ENCODE assay signal across 16 cellular contexts in the genomic region with DNA sequence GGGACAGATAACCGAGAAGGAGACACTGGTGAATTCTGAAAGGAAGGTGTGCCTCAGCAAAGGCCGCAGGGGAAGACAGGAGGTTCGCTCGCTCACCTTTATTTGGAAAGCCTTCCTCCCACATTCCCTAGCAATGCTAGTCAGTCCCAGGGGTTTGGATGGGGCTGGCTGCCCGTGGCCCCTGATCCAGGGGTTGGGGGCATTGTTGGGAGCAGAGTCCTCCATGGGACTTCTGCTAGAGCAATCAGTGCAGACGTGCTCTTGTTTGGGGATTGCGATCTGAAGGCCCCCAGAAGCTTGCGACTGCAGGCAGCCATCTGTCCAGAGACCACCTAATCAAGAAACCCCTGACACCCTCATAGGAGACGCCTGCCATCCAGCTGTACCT. TPM values are rescaled to one million over a fixed set of nuclear protein-coding genes. Genes with fewer than 3 reads are reported as not detected.
DNase-seq lines count a peak whose midpoint lies in the region; ATAC-seq, FAIRE-seq and TF ChIP-seq lines count a peak whose summit lies in the region.
"Had no signal": no experiment of that assay in that cellular context is flagged by ENCODE, and none has a peak within 500 bp of the region (broad histone marks: within the 10 kb centered on the region; RNA-seq: fewer than 3 reads in every experiment).

No MANE protein-coding gene starts in this region.

- H3K56ac ChIP-seq in IMR-90 (ENCODE audit: extremely low read depth, insufficient read depth, low read length) = no peak overlapping the region

- DNase-seq in IMR-90 (no peak), NCI-H2227 (lab: John Stamatoyannopoulos, UW; ENCODE audit: unreplicated experiment) (no peak), NCI-H82 treated with DMSO at 0.1 percent for 48 hours (lab: John Stamatoyannopoulos, UW; ENCODE audit: unreplicated experiment) (no peak), GM12892 (ENCODE audit: insufficient read length) (no peak)
- DNase-seq: activated T-cell treated with anti-CD3 and anti-CD28 coated beads for 4 hours; DMS 273 treated with DMSO at 0.1 percent for 48 hours; effector CD4-positive, alpha-beta T cell; Karpas-422; NCI-H524 treated with DMSO at 0.1 percent for 48 hours; stimulated activated naive CD4-positive, alpha-beta T cell had no signal

- H3K4me1 ChIP-seq in IMR-90 (ENCODE audit: control insufficient read depth, insufficient read depth, low read length) = peaks cover 6% of the 10 kb centered on the region; the same call in 1 of the 2 replicates
- H3K4me1 ChIP-seq in endocrine pancreas (ENCODE audit: control insufficient read depth, insufficient read depth, low read length) = no peaks in the 10 kb centered on the region
- peaks cover 10% of the 10 kb centered on the region for H3K4me1 ChIP-seq in parathyroid adenoma
- H3K4me1 ChIP-seq: prostate gland had no signal

- dilution Hi-C loops in IMR-90 (cut with HindIII; ENCODE audit: low sequenced_read_pairs, unreplicated experiment) = no loop called here

- no peak overlapping the region for H2BK20ac ChIP-seq in IMR-90 (ENCODE audit: low read depth, low read length)

- peak overlapping the region; percentile 47 for H2AK9ac ChIP-seq in IMR-90 (replicated peaks; ENCODE audit: low read depth, low read length, poor library complexity)

- in situ Hi-C loops in IMR-90 (cut with MboI; ENCODE audit: low sequenced_read_pairs) = no loop called here

- H3K9me1 ChIP-seq in IMR-90 (ENCODE audit: insufficient read depth, low read length) = peaks cover 4% of the 10 kb centered on the region; the same call in 1 of the 2 replicates

- TF ChIP-seq CTCF in IMR-90 (conservative IDR thresholded peaks at IDR 0.05; ENCODE audit: low read depth, low read length) = no peak
- no peak for TF ChIP-seq CTCF in parathyroid adenoma (IDR thresholded peaks at IDR 0.05)

- no peak for FAIRE-seq in GM12892 (lab: Jason Lieb, UNC)

- ATAC-seq in GM19035 (IDR thresholded peaks at IDR 0.05; ENCODE audit: unreplicated experiment) (peak; percentile 5), IMR-90 (ENCODE audit: low read depth) (no peak), GM18502 (IDR thresholded peaks at IDR 0.05; ENCODE audit: poor library complexity, unreplicated experiment) (no peak)

- no peak overlapping the region for H4K5ac ChIP-seq in IMR-90 (ENCODE audit: low read depth, low read length)

- H4K8ac ChIP-seq in IMR-90 (ENCODE audit: low read depth in 2 of 2, low read length in 2 of 2) = no peak overlapping the region

- no peaks in the 10 kb centered on the region for H3K79me1 ChIP-seq in IMR-90 (ENCODE audit: low read depth in 1 of 2, low read length in 2 of 2)

- no peak overlapping the region for H2BK120ac ChIP-seq in IMR-90 (ENCODE audit: low read depth, low read length)

- peaks cover 2% of the 10 kb centered on the region; the same call in 1 of the 2 replicates for H3K9me3 ChIP-seq in IMR-90 (ENCODE audit: control insufficient read depth, insufficient read depth, low read length)
- no peaks in the 10 kb centered on the region for H3K9me3 ChIP-seq in endocrine pancreas (ENCODE audit: control insufficient read depth, low read length)
- no peaks in the 10 kb centered on the region for H3K9me3 ChIP-seq in parathyroid adenoma (ENCODE audit: control insufficient read depth, low read length)
- H3K9me3 ChIP-seq: prostate gland had no signal

- H3K79me2 ChIP-seq in parathyroid adenoma = no peaks in the 10 kb centered on the region

- no CpG with 5 or more reads among the region's 9 CpGs for WGBS in IMR-90 (ENCODE audit: extremely low coverage in 2 of 2, insufficient read length in 1 of 2), 2 experiments

- POLR2A ChIA-PET in IMR-90 (lab: Charles Lee; ENCODE audit: unreplicated experiment) = no interaction called here

- H3K9ac ChIP-seq in IMR-90 (ENCODE audit: low read depth, low read length) (no peak overlapping the region), endocrine pancreas (ENCODE audit: control insufficient read depth, insufficient read depth, low read length) (no peak overlapping the region), parathyroid adenoma (no peak overlapping the region)

- H3K4me3 ChIP-seq in IMR-90 (ENCODE audit: insufficient read depth, low read depth, low read length) (no peak overlapping the region), endocrine pancreas (ENCODE audit: control insufficient read depth, insufficient read depth, low read length) (peak overlapping the region; percentile 41), parathyroid adenoma (ENCODE audit: low read depth, low read length) (peak overlapping the region; percentile 3)
- H3K4me3 ChIP-seq: prostate gland had no signal

- BruUV-seq in IMR-90 (replicated peaks; lab: Mats Ljungman, UMichigan) = no TSS peak

- H3K27ac ChIP-seq in IMR-90 (ENCODE audit: insufficient read depth, low read length) = no peak overlapping the region
- H3K27ac ChIP-seq in parathyroid adenoma = no peak overlapping the region
- H3K27ac ChIP-seq: prostate gland had no signal

- H3K4me2 ChIP-seq in IMR-90 (ENCODE audit: low read depth, low read length) (peak overlapping the region; percentile 84), parathyroid adenoma (ENCODE audit: low read length) (peak overlapping the region; percentile 56)

- H3K36me3 ChIP-seq in IMR-90 (ENCODE audit: control insufficient read depth, insufficient read depth, low read length) (no peaks in the 10 kb centered on the region), endocrine pancreas (ENCODE audit: control insufficient read depth, insufficient read depth, low read length) (no peaks in the 10 kb centered on the region), parathyroid adenoma (ENCODE audit: control insufficient read depth, insufficient read depth, low read length) (no peaks in the 10 kb centered on the region)
- H3K36me3 ChIP-seq: prostate gland had no signal

- H4K20me1 ChIP-seq in IMR-90 (ENCODE audit: insufficient read depth, low read length) = peaks cover 5% of the 10 kb centered on the region

- H2BK5ac ChIP-seq in IMR-90 (ENCODE audit: low read depth, low read length, poor library complexity, severe bottlenecking) = no peak overlapping the region

- H3K27me3 ChIP-seq in IMR-90 (ENCODE audit: control insufficient read depth, insufficient read depth, low read length) = peaks cover 23% of the 10 kb centered on the region
- H3K27me3 ChIP-seq in endocrine pancreas (ENCODE audit: control insufficient read depth, insufficient read depth, low read length) = peaks cover 3% of the 10 kb centered on the region
- H3K27me3 ChIP-seq in parathyroid adenoma (ENCODE audit: control insufficient read depth, insufficient read depth, low read length) = no peaks in the 10 kb centered on the region

- no peak for TF ChIP-seq POLR2A in IMR-90 (IDR thresholded peaks at IDR 0.05; ENCODE audit: low read depth, low read length)
- TF ChIP-seq POLR2A in GM12892 (IDR thresholded peaks at IDR 0.05; ENCODE audit: low read depth, low read length) = no peak

- intact Hi-C loops in IMR-90 (cut with micrococcal nuclease) = loop anchor here (1.0 kb wide), 1 partner anchor 182 kb away; no protein-coding TSS in a partner anchor

- H2AFZ ChIP-seq in IMR-90 (replicated peaks; ENCODE audit: low read length, poor library complexity) (no peak overlapping the region), parathyroid adenoma (no peak overlapping the region)

- no peak overlapping the region for H3K18ac ChIP-seq in IMR-90 (ENCODE audit: low read depth, low read length)

- H2AK5ac ChIP-seq in IMR-90 (ENCODE audit: low read depth, low read length) = no peak overlapping the region

- CTCF ChIA-PET in IMR-90 (lab: Yijun Ruan, JAX) = no interaction called here

- TF ChIP-seq RAD21 in IMR-90 (IDR thresholded peaks at IDR 0.05; ENCODE audit: low read length) = no peak

- no peak overlapping the region for H4K91ac ChIP-seq in IMR-90 (ENCODE audit: insufficient read depth, low read depth, low read length)

- H3K4ac ChIP-seq in IMR-90 (ENCODE audit: low read depth, low read length) = 0 out of 2 replicates have a peak overlapping the region, but pooled peaks have one; percentile 17

- no peak overlapping the region for H3K14ac ChIP-seq in IMR-90 (replicated peaks; ENCODE audit: low read depth, low read length)

- H3K23ac ChIP-seq in IMR-90 (ENCODE audit: low read depth, low read length) = no peak overlapping the region

- no peak overlapping the region for H2BK15ac ChIP-seq in IMR-90 (ENCODE audit: low read depth, low read length)

TF ChIP-seq in IMR-90, 13 proteins besides CTCF, POLR2A, EP300 and RAD21:
- TF ChIP-seq RFX5 (IDR thresholded peaks at IDR 0.05; ENCODE audit: low read depth, low read length) = no peak
- TF ChIP-seq MXI1 (IDR thresholded peaks at IDR 0.05; ENCODE audit: borderline replicate concordance, low read depth, low read length) = no peak
- TF ChIP-seq RCOR1 (IDR thresholded peaks at IDR 0.05; ENCODE audit: insufficient replicate concordance, low read length) = no peak
- TF ChIP-seq CHD1 (IDR thresholded peaks at IDR 0.05; ENCODE audit: low read depth, low read length) = no peak
- no peak for TF ChIP-seq MAFK (IDR thresholded peaks at IDR 0.05; ENCODE audit: low read depth, low read length)
- TF ChIP-seq, protein P1, sequence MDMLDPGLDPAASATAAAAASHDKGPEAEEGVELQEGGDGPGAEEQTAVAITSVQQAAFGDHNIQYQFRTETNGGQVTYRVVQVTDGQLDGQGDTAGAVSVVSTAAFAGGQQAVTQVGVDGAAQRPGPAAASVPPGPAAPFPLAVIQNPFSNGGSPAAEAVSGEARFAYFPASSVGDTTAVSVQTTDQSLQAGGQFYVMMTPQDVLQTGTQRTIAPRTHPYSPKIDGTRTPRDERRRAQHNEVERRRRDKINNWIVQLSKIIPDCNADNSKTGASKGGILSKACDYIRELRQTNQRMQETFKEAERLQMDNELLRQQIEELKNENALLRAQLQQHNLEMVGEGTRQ (IDR thresholded peaks at IDR 0.05; ENCODE audit: low read depth, low read length) = no peak
- TF ChIP-seq FOS (IDR thresholded peaks at IDR 0.05; ENCODE audit: low read depth, low read length) = no peak
- no peak for TF ChIP-seq CEBPB (IDR thresholded peaks at IDR 0.05; ENCODE audit: low read depth, low read length)
- no peak for TF ChIP-seq MAZ (IDR thresholded peaks at IDR 0.05; ENCODE audit: borderline replicate concordance, low read depth, low read length)
- TF ChIP-seq NFE2L2 (IDR thresholded peaks at IDR 0.05; ENCODE audit: low read depth, low read length) = no peak
- TF ChIP-seq BHLHE40 (IDR thresholded peaks at IDR 0.05; ENCODE audit: low read depth, low read length) = no peak
- no peak for TF ChIP-seq SMC3 (IDR thresholded peaks at IDR 0.05; ENCODE audit: low read depth, low read length)

RNA-seq across cellular contexts. Expression of a gene that starts 6.0 kb away (rescaled TPM):
- total RNA-seq in IMR-90 (2012; rRNA removed) = not detected in 2 replicates
- polyA plus RNA-seq in IMR-90 (2012; rRNA removed) = not detected in 2 replicates
- polyA plus RNA-seq in IMR-90 (2012; cell fraction: cytosol; rRNA removed) = 0.03 TPM in 1 of 2 replicates, not detected in the other
- not detected in 2 replicates for polyA plus RNA-seq in IMR-90 (2012; cell fraction: nucleus; rRNA removed; ENCODE audit: low replicate concordance)
- not detected for polyA plus RNA-seq in GM12892 (2012; ENCODE audit: missing spikeins)
- total RNA-seq: OCI-LY7 had no signal
